ENCODE assay signal across 15 cellular contexts in the genomic region with DNA sequence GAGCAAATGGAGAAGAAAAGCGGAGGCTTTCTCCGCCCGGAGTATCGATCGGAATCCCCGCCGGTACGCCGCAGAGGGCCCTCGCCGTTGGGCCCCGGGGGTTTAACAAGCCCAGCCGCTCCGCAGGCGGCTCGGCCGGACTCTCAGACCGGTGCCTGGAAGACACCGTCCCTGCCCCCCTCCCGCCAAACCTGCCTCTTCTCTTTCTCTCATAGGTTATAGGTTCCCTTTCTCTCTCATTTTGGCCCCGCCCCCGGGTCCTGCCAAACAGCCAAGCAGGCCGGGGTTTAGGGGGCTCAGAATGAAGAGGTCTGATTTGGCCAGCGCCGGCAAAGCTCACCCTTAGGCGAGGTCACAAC. TPM values are rescaled to one million over a fixed set of nuclear protein-coding genes. Genes with fewer than 3 reads are reported as not detected.
DNase-seq lines count a peak whose midpoint lies in the region; ATAC-seq and TF ChIP-seq lines count a peak whose summit lies in the region.
"Had no signal": no experiment of that assay in that cellular context is flagged by ENCODE, and none has a peak within 500 bp of the region (broad histone marks: within the 10 kb centered on the region; RNA-seq: fewer than 3 reads in every experiment).

No MANE protein-coding gene starts in this region.

- H3K27me3 ChIP-seq in PC-3 (ENCODE audit: low read length), result peaks cover 9% of the 10 kb centered on the region
- H3K27me3 ChIP-seq in colonic mucosa, result peaks cover 78% of the 10 kb centered on the region

- H3K27ac ChIP-seq in PC-3 (ENCODE audit: low read length) (no peak overlapping the region), colonic mucosa (no peak overlapping the region)
- H3K27ac ChIP-seq: adrenal gland, sigmoid colon, vagina had no signal

- H3K9ac ChIP-seq in PC-3 (ENCODE audit: low read length), result no peak overlapping the region
- no peak overlapping the region for H3K9ac ChIP-seq in colonic mucosa (ENCODE audit: low read depth in 2 of 2, low read length in 2 of 2)

- H3K4me2 ChIP-seq in PC-3 (ENCODE audit: low read length), result no peak overlapping the region

- H3K9me3 ChIP-seq in PC-3 (ENCODE audit: low read length) (no peaks in the 10 kb centered on the region), colonic mucosa (no peaks in the 10 kb centered on the region)
- H3K9me3 ChIP-seq: adrenal gland, sigmoid colon, vagina had no signal

- intact Hi-C loops in PC-3 (cut with micrococcal nuclease), result loop anchor here (5.0 kb wide), 1 partner anchor 692 kb away; no protein-coding TSS in a partner anchor
- intact Hi-C loops in colonic mucosa (cut with DNase I), result no loop called here

- no peak overlapping the region for H3K4me3 ChIP-seq in PC-3 (ENCODE audit: low read length)
- H3K4me3 ChIP-seq in colonic mucosa, result no peak overlapping the region
- H3K4me3 ChIP-seq: adrenal gland, sigmoid colon, vagina had no signal

- CTCF ChIA-PET in PC-3 (lab: Charles Lee), result no interaction called here

- no peaks in the 10 kb centered on the region for H3K9me2 ChIP-seq in PC-3 (replicated peaks; ENCODE audit: low read length)

- H3F3A ChIP-seq in PC-3 (ENCODE audit: low read length, unreplicated experiment), result no peaks in the 10 kb centered on the region

- H3K36me3 Mint-ChIP-seq in T-helper 1 cell treated with Interleukin-12 subunit alpha and Interleukin-12 subunit beta and Interleukin-4 antibody, amounts not matched to agents 30 μg/mL and 1 μg/mL, for 36 hours (ENCODE audit: low read depth), result peaks cover 8% of the 10 kb centered on the region
- no peaks in the 10 kb centered on the region for H3K36me3 Mint-ChIP-seq in nephron (ENCODE audit: low read depth)

- H3K36me3 ChIP-seq in PC-3 (ENCODE audit: low read depth, low read length), result no peaks in the 10 kb centered on the region
- no peaks in the 10 kb centered on the region for H3K36me3 ChIP-seq in colonic mucosa
- H3K36me3 ChIP-seq: adrenal gland, sigmoid colon, vagina had no signal

- no peak for DNase-seq in T-helper 1 cell
- DNase-seq in ELF-1 (ENCODE audit: low read depth, low spot score), result peak; percentile 88
- peak; percentile 72 for DNase-seq in ecto neural progenitor cell (ENCODE audit: low spot score)
- no peak for DNase-seq in PC-3
- no peak for DNase-seq in colonic mucosa
- DNase-seq in GM19240 (ENCODE audit: insufficient read length, low spot score), result no peak
- DNase-seq: adrenal gland; NCI-H1048; sigmoid colon; stimulated activated CD4-positive, alpha-beta T cell treated with anti-CD3 and anti-CD28 coated beads, Interleukin-4, amount 100 ng/mL, for 4 hours; T-helper 9 cell had no signal

- no peak for ATAC-seq in PC-3

- H3K4me1 ChIP-seq in PC-3 (ENCODE audit: insufficient read depth, low read length) (peaks cover 4% of the 10 kb centered on the region; the same call in 1 of the 2 replicates), colonic mucosa (peaks cover 7% of the 10 kb centered on the region)

- TF ChIP-seq CTCF in nephron (IDR thresholded peaks at IDR 0.05; ENCODE audit: unreplicated experiment in 3 of 3), result no peak
- TF ChIP-seq CTCF in PC-3 (conservative IDR thresholded peaks at IDR 0.05; ENCODE audit: low read depth, low read length), result no peak
- no peak for TF ChIP-seq CTCF in colonic mucosa (IDR thresholded peaks at IDR 0.05)

- peaks cover 85% of the 10 kb centered on the region for H3K27me3 Mint-ChIP-seq in T-helper 1 cell treated with Interleukin-12 subunit alpha and Interleukin-12 subunit beta and Interleukin-4 antibody, amounts not matched to agents 30 μg/mL and 1 μg/mL, for 36 hours (ENCODE audit: low read depth)
- peaks cover 99% of the 10 kb centered on the region for H3K27me3 Mint-ChIP-seq in nephron (ENCODE audit: low read depth)

- POLR2A ChIA-PET in PC-3 (lab: Charles Lee; ENCODE audit: unreplicated experiment), result no interaction called here

- H2AFZ ChIP-seq in PC-3 (ENCODE audit: low read length), result no peak overlapping the region

- H3K4me3 Mint-ChIP-seq in T-helper 1 cell treated with Interleukin-12 subunit alpha and Interleukin-12 subunit beta and Interleukin-4 antibody, amounts not matched to agents 30 μg/mL and 1 μg/mL, for 36 hours, result no peak overlapping the region
- peak overlapping the region; percentile 83 to 86 (median 85) for H3K4me3 Mint-ChIP-seq in nephron

- no peaks in the 10 kb centered on the region for H3K79me2 ChIP-seq in PC-3 (ENCODE audit: low read length)

- no peaks in the 10 kb centered on the region for H4K20me1 ChIP-seq in PC-3 (ENCODE audit: low read length)

- no TSS peak for BruUV-seq in PC-3 (replicated peaks; lab: Mats Ljungman, UMichigan)

- H3K27ac Mint-ChIP-seq in T-helper 1 cell treated with Interleukin-12 subunit alpha and Interleukin-12 subunit beta and Interleukin-4 antibody, amounts not matched to agents 30 μg/mL and 1 μg/mL, for 36 hours, result peak overlapping the region; percentile 26
- H3K27ac Mint-ChIP-seq in nephron, result no peak overlapping the region

- no peaks in the 10 kb centered on the region for H3K9me3 Mint-ChIP-seq in T-helper 1 cell treated with Interleukin-12 subunit alpha and Interleukin-12 subunit beta and Interleukin-4 antibody, amounts not matched to agents 30 μg/mL and 1 μg/mL, for 36 hours
- no peaks in the 10 kb centered on the region for H3K9me3 Mint-ChIP-seq in nephron

- H3K4me1 Mint-ChIP-seq in T-helper 1 cell treated with Interleukin-12 subunit alpha and Interleukin-12 subunit beta and Interleukin-4 antibody, amounts not matched to agents 30 μg/mL and 1 μg/mL, for 36 hours (ENCODE audit: low read depth), result peaks cover 12% of the 10 kb centered on the region
- H3K4me1 Mint-ChIP-seq in nephron, result peaks cover 34% of the 10 kb centered on the region

RNA-seq across cellular contexts. Expression of a gene that starts 4.4 kb away (rescaled TPM):
- total RNA-seq in PC-3 (2014; rRNA removed), result 1.0 and 1.1 TPM in 2 replicates
- under 1 TPM; 0.05 to 0.49 TPM for total RNA-seq in colonic mucosa
- total RNA-seq: activated CD8-positive, alpha-beta memory T cell treated with anti-CD3 and anti-CD28 coated beads for 36 hours; vagina had no signal

Comparison
In these comparisons a context has a peak if more than half of its experiments do, and no peak if none do; other contexts are left out.
1. DNase-seq: peak in ELF-1 (single experiment) and ecto neural progenitor cell (single experiment); none in T-helper 1 cell (0 of 5), PC-3 (single experiment), colonic mucosa (single experiment) and GM19240 (single experiment).